23 cellular contexts compared by ENCODE assay signal in genomic region chr4:169089004-169089403, GRCh38.
DNase-seq lines count a peak whose midpoint lies in the region; ATAC-seq, FAIRE-seq and TF ChIP-seq lines count a peak whose summit lies in the region.
"Had no signal": no experiment of that assay in that cellular context is flagged by ENCODE, and none has a peak within 500 bp of the region (broad histone marks: within the 10 kb centered on the region; RNA-seq: fewer than 3 reads in every experiment).

No MANE protein-coding gene starts in this region.

- no peak overlapping the region for H3K27ac Mint-ChIP-seq in activated naive CD8-positive, alpha-beta T cell treated with anti-CD3 and anti-CD28 coated beads, Interleukin-2, amount 50 U/mL, for 24 hours
- H3K27ac Mint-ChIP-seq: CD14-positive monocyte, GM23338 had no signal

- CTCF ChIA-PET in K562 (lab: Yijun Ruan, JAX; ENCODE audit: low intra/inter-chr PET ratio), result no interaction called here

- H3K79me2 ChIP-seq in K562 (ENCODE audit: control insufficient read depth, insufficient read depth, low read length), result no peaks in the 10 kb centered on the region

- BruUV-seq in K562 (replicated peaks; lab: Mats Ljungman, UMichigan), result no TSS peak

- 4% methylated on average over 5 of the region's 5 CpGs for WGBS in K562 (ENCODE audit: insufficient coverage, low coverage, missing lambda C conversion rate)

- no peak for TF ChIP-seq POLR2A in K562 (conservative IDR thresholded peaks at IDR 0.05)

- no peaks in the 10 kb centered on the region for H3K36me3 Mint-ChIP-seq in activated naive CD8-positive, alpha-beta T cell treated with anti-CD3 and anti-CD28 coated beads, Interleukin-2, amount 50 U/mL, for 24 hours (ENCODE audit: low read depth)

- H3K4me3 ChIP-seq in K562, result no peak overlapping the region
- H3K4me3 ChIP-seq: GM23338, Peyer's patch, SJSA1 had no signal

- TF ChIP-seq RAD21 in K562 (CRISPR knock-in tag; conservative IDR thresholded peaks at IDR 0.05 in 1 of 2, IDR thresholded peaks at IDR 0.05 in 1 of 2), result no peak

- no peaks in the 10 kb centered on the region for H4K20me1 ChIP-seq in K562 (replicated peaks; ENCODE audit: control insufficient read depth, insufficient read depth, low read length)

- H3K4me2 ChIP-seq in K562 (ENCODE audit: insufficient read depth, low read length), result no peak overlapping the region
- H3K4me2 ChIP-seq: GM23338 had no signal

- in situ Hi-C loops in Caki2 (cut with HindIII; ENCODE audit: low pct_unique_long_range_greater_than_20kb, low sequenced_read_pairs) (no loop called here), K562 (cut with MboI) (no loop called here)

- FAIRE-seq in K562 (lab: Jason Lieb, UNC), result no peak
- FAIRE-seq: HepG2 had no signal

- ATAC-seq in K562 (peak; percentile 66), GM18868 (IDR thresholded peaks at IDR 0.05; ENCODE audit: unreplicated experiment) (no peak)
- ATAC-seq in stimulated activated naive CD8-positive, alpha-beta T cell treated with anti-CD3 and anti-CD28 coated beads, Interleukin-15, Interleukin-2, amounts not matched to agents 100 U/mL and 50 U/mL, for 24 hours, result no peak
- no peak for ATAC-seq in activated naive CD8-positive, alpha-beta T cell treated with anti-CD3 and anti-CD28 coated beads, Interleukin-2, amount 50 U/mL, for 24 hours
- ATAC-seq: GM23338, HepG2 had no signal

- H3K9me3 ChIP-seq in K562 (replicated peaks; ENCODE audit: control insufficient read depth, insufficient read depth, low read depth, low read length), result 0 out of 2 replicates have a peak, but pooled peaks cover 2% of the 10 kb centered on the region

- peak; percentile 35 for DNase-seq in Caki2 (ENCODE audit: low read depth)
- DNase-seq in NCI-H524 treated with DMSO at 0.1 percent for 48 hours (lab: John Stamatoyannopoulos, UW), result peak; percentile 54
- peak in 1 of 4 experiments; percentile 17 for DNase-seq in K562 (ENCODE audit: extremely low read depth in 1 of 4, low spot score in 3 of 4)
- no peak for DNase-seq in stimulated activated naive CD8-positive, alpha-beta T cell treated with anti-CD3 and anti-CD28 coated beads, Interleukin-15, Interleukin-2, amounts not matched to agents 100 U/mL and 50 U/mL, for 24 hours
- DNase-seq in activated naive CD8-positive, alpha-beta T cell treated with anti-CD3 and anti-CD28 coated beads, Interleukin-2, amount 50 U/mL, for 24 hours, result no peak
- no peak for DNase-seq in NCI-H345 treated with DMSO at 0.1 percent for 48 hours (lab: John Stamatoyannopoulos, UW; ENCODE audit: unreplicated experiment)
- DNase-seq: ACHN; DMS153; GF-D8; KG1; MV-4-11; NCI-H1417 treated with DMSO at 0.1 percent for 48 hours; NCI-H2029; NCI-H510A treated with DMSO at 0.1 percent for 48 hours; NK-92 treated with Interleukin-12 subunit alpha and Interleukin-12 subunit beta, amount 100 ng/mL, for 24 hours; Peyer's patch; T-helper 2 cell had no signal

- POLR2A ChIA-PET in K562 (lab: Yijun Ruan, JAX), result interaction anchor here (0.5 kb wide), 1 partner anchor 151 kb away, joined by 3 read pairs; no protein-coding TSS in a partner anchor

- H3K36me3 ChIP-seq in K562 (ENCODE audit: control insufficient read depth, insufficient read depth, low read length), result no peaks in the 10 kb centered on the region

- H3K27me3 Mint-ChIP-seq in activated naive CD8-positive, alpha-beta T cell treated with anti-CD3 and anti-CD28 coated beads, Interleukin-2, amount 50 U/mL, for 24 hours, result no peaks in the 10 kb centered on the region

- H3K9me1 ChIP-seq in K562 (ENCODE audit: control insufficient read depth, insufficient read depth, low read length), result no peaks in the 10 kb centered on the region

- no peaks in the 10 kb centered on the region for H3K4me1 ChIP-seq in K562 (replicated peaks in 1 of 2; ENCODE audit: control insufficient read depth in 2 of 2, insufficient read depth in 2 of 2, low read length in 2 of 2)
- H3K4me1 ChIP-seq: Peyer's patch, SJSA1 had no signal

- no peak for TF ChIP-seq EP300 in K562 (IDR thresholded peaks at IDR 0.05; ENCODE audit: low read length)

- peaks cover 7 to 11% of the 10 kb centered on the region in 2 experiments; a peak in 4 of 5 replicates for H3K27me3 ChIP-seq in K562 (ENCODE audit: control insufficient read depth in 2 of 2, insufficient read depth in 2 of 2, low read length in 2 of 2)
- H3K27me3 ChIP-seq: Peyer's patch, SJSA1 had no signal

- H3K4me3 Mint-ChIP-seq in activated naive CD8-positive, alpha-beta T cell treated with anti-CD3 and anti-CD28 coated beads, Interleukin-2, amount 50 U/mL, for 24 hours, result no peak overlapping the region
- H3K4me3 Mint-ChIP-seq: CD14-positive monocyte, GM23338 had no signal

- intact Hi-C loops in K562 (cut with micrococcal nuclease), result no loop called here

- H3K4me1 Mint-ChIP-seq in activated naive CD8-positive, alpha-beta T cell treated with anti-CD3 and anti-CD28 coated beads, Interleukin-2, amount 50 U/mL, for 24 hours, result no peaks in the 10 kb centered on the region
- H3K4me1 Mint-ChIP-seq: GM23338 had no signal

- no peak overlapping the region for H3K9ac ChIP-seq in K562 (ENCODE audit: insufficient read depth in 1 of 2, low read depth in 2 of 2, low read length in 2 of 2)

- H3K27ac ChIP-seq in 22Rv1 (peak overlapping the region; percentile 40), K562 (ENCODE audit: extremely low read depth, low read depth, low read length) (no peak overlapping the region)
- H3K27ac ChIP-seq: Peyer's patch, SJSA1 had no signal

- no peak; the same call in 1 of the 2 replicates for TF ChIP-seq CTCF in 22Rv1 (IDR thresholded peaks at IDR 0.05)
- no peak for TF ChIP-seq CTCF in K562 (IDR thresholded peaks at IDR 0.05 in 2 of 3, conservative IDR thresholded peaks at IDR 0.05 in 1 of 3; ENCODE audit: insufficient read depth in 2 of 3, low read depth in 1 of 3, low read length in 3 of 3)

- no peak overlapping the region for H2AFZ ChIP-seq in K562 (ENCODE audit: low read depth, low read length)
- H2AFZ ChIP-seq: GM23338 had no signal

- peaks cover 12% of the 10 kb centered on the region for H3K9me3 Mint-ChIP-seq in activated naive CD8-positive, alpha-beta T cell treated with anti-CD3 and anti-CD28 coated beads, Interleukin-2, amount 50 U/mL, for 24 hours

TF ChIP-seq in K562, 482 proteins besides CTCF, POLR2A, EP300 and RAD21:
- TF ChIP-seq UBTF (IDR thresholded peaks at IDR 0.05; ENCODE audit: borderline replicate concordance in 1 of 2, low read depth in 2 of 2, low read length in 2 of 2) (no peak), NFIC (IDR thresholded peaks at IDR 0.05) (0 out of 2 replicates have a peak, but pooled peaks have one; percentile 8), ZNF408 (CRISPR knock-in tag; IDR thresholded peaks at IDR 0.05; ENCODE audit: low read depth) (no peak)
TF ChIP-seq in K562: peak in this region for 1.

Comparison
In these comparisons a context has a peak if more than half of its experiments do, and no peak if none do; other contexts are left out.
1. DNase-seq: peak in Caki2 (single experiment) and NCI-H524 treated with DMSO at 0.1 percent for 48 hours (single experiment); none in stimulated activated naive CD8-positive, alpha-beta T cell treated with anti-CD3 and anti-CD28 coated beads, Interleukin-15, Interleukin-2, amounts not matched to agents 100 U/mL and 50 U/mL, for 24 hours (single experiment), activated naive CD8-positive, alpha-beta T cell treated with anti-CD3 and anti-CD28 coated beads, Interleukin-2, amount 50 U/mL, for 24 hours (single experiment) and NCI-H345 treated with DMSO at 0.1 percent for 48 hours (single experiment).